Comparison of ENCODE assay signal across 1 cellular context in genomic region chr4:147496500-147496899, GRCh38.
TF ChIP-seq lines count a peak whose summit lies in the region.

No MANE protein-coding gene starts in this region.

TF ChIP-seq in IMR-90, 13 proteins besides CTCF, POLR2A, EP300 and RAD21 (continued from another document):
- TF ChIP-seq, protein P1, sequence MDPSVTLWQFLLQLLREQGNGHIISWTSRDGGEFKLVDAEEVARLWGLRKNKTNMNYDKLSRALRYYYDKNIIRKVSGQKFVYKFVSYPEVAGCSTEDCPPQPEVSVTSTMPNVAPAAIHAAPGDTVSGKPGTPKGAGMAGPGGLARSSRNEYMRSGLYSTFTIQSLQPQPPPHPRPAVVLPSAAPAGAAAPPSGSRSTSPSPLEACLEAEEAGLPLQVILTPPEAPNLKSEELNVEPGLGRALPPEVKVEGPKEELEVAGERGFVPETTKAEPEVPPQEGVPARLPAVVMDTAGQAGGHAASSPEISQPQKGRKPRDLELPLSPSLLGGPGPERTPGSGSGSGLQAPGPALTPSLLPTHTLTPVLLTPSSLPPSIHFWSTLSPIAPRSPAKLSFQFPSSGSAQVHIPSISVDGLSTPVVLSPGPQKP (IDR thresholded peaks at IDR 0.05; ENCODE audit: borderline replicate concordance, low read depth, low read length) = no peak
- TF ChIP-seq RFX5 (IDR thresholded peaks at IDR 0.05; ENCODE audit: low read depth, low read length) (no peak), NFE2L2 (IDR thresholded peaks at IDR 0.05; ENCODE audit: low read depth, low read length) (no peak), BHLHE40 (IDR thresholded peaks at IDR 0.05; ENCODE audit: low read depth, low read length) (no peak), CHD1 (IDR thresholded peaks at IDR 0.05; ENCODE audit: low read depth, low read length) (no peak), SMC3 (IDR thresholded peaks at IDR 0.05; ENCODE audit: low read depth, low read length) (no peak)
